ENCODE assay signal across 16 cellular contexts in the genomic region with DNA sequence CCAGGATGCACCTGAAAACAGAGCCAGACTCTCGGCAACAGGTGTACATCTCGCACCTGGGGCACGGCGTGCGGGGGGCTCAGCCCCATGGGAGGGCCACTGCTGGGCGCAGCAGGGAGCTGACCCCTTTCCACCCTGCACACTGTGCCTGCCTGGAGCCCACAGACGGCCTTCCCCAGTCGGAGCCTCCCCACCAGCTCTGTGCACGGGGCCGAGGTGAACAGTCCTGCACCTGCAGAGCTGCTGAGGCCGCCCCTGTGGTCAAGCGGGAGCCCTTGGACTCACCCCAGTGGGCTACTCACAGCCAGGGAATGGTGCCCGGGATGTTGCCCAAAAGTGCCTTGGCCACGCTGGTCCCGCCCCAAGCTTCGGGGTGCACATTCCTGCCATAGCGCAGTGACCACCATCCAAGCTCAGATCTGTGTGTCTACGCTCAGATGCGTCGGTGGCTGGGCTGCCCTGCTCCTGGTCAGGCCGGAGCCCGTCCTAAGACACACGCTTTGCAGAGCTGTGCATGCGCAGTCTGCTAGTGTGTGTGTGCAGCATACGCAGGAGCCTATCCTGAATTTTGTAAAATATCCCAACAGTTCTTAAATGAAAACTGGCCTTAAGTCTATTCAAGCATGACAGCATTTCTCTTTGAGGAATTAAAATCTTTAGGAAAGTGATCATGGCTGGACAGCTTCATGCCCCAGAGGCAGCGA.
"Had no signal": no experiment of that assay in that cellular context is flagged by ENCODE, and none has a peak within 500 bp of the region (broad histone marks: within the 10 kb centered on the region; RNA-seq: fewer than 3 reads in every experiment).

No MANE protein-coding gene starts in this region.

- DNase-seq: activated CD4-positive, alpha-beta T cell treated with anti-CD3 and anti-CD28 coated beads, Interleukin-2, amount 10 ng/mL, durations not matched to agents 24 days and 14 days; activated CD8-positive, alpha-beta memory T cell treated with anti-CD3 and anti-CD28 coated beads for 24 hours; foreskin fibroblast; stimulated activated CD4-positive, alpha-beta T cell treated with anti-CD3 and anti-CD28 coated beads, Interleukin-1b, Interleukin-23, amount 100 ng/mL, for 48 hours; T1000; uterus had no signal

- H3K36me3 ChIP-seq: breast epithelium, esophagus muscularis mucosa, right atrium auricular region, suprapubic skin, uterus, WERI-Rb-1 had no signal

- H3K27me3 ChIP-seq: breast epithelium, right atrium auricular region, uterus had no signal

- H3K4me1 ChIP-seq: breast epithelium, uterus had no signal

- H3K27me3 Mint-ChIP-seq: activated CD4-positive, alpha-beta T cell treated with anti-CD3 and anti-CD28 coated beads, Interleukin-2, amount 10 ng/mL, durations not matched to agents 24 days and 14 days had no signal

- H3K9me3 ChIP-seq: breast epithelium, esophagus muscularis mucosa, right atrium auricular region, suprapubic skin, uterus had no signal

- FAIRE-seq: islet of Langerhans had no signal

- H3K4me3 Mint-ChIP-seq: activated CD4-positive, alpha-beta T cell treated with anti-CD3 and anti-CD28 coated beads, Interleukin-2, amount 10 ng/mL, durations not matched to agents 24 days and 14 days; mesothelial cell of epicardium; stimulated activated memory B cell treated with anti-CD40 and anti-IgM and Interleukin-4, amounts not matched to agents 10 μg/mL and 1 μg/mL and 100 μg/mL, for 72 hours had no signal

- H3K27ac ChIP-seq: breast epithelium, esophagus muscularis mucosa, right atrium auricular region, suprapubic skin, uterus, WERI-Rb-1 had no signal

- ATAC-seq: activated naive CD4-positive, alpha-beta T cell treated with anti-CD3 and anti-CD28 coated beads, Interleukin-2, amount 50 U/mL, for 72 hours; stimulated activated memory B cell treated with anti-CD40 and anti-IgM and Interleukin-4, amounts not matched to agents 10 μg/mL and 1 μg/mL and 100 μg/mL, for 72 hours had no signal

- H3K27ac Mint-ChIP-seq: activated CD4-positive, alpha-beta T cell treated with anti-CD3 and anti-CD28 coated beads, Interleukin-2, amount 10 ng/mL, durations not matched to agents 24 days and 14 days; activated T-helper 2 cell treated with anti-CD3 and anti-CD28 coated beads, Interferon-gamma antibody, Interleukin-2, Interleukin-4, amounts not matched to agents 10 μg/mL and 5 μg/mL and 100 μg/mL, durations not matched to agents 14 hours and 24 hours and 36 hours; mesothelial cell of epicardium; stimulated activated memory B cell treated with anti-CD40 and anti-IgM and Interleukin-4, amounts not matched to agents 10 μg/mL and 1 μg/mL and 100 μg/mL, for 72 hours had no signal

- H3K9me3 Mint-ChIP-seq: activated CD4-positive, alpha-beta T cell treated with anti-CD3 and anti-CD28 coated beads, Interleukin-2, amount 10 ng/mL, durations not matched to agents 24 days and 14 days; activated naive CD4-positive, alpha-beta T cell treated with anti-CD3 and anti-CD28 coated beads, Interleukin-2, amount 50 U/mL, for 72 hours; activated T-helper 2 cell treated with anti-CD3 and anti-CD28 coated beads, Interferon-gamma antibody, Interleukin-2, Interleukin-4, amounts not matched to agents 10 μg/mL and 5 μg/mL and 100 μg/mL, durations not matched to agents 14 hours and 24 hours and 36 hours; mesothelial cell of epicardium; stimulated activated memory B cell treated with anti-CD40 and anti-IgM and Interleukin-4, amounts not matched to agents 10 μg/mL and 1 μg/mL and 100 μg/mL, for 72 hours had no signal

- H3K4me3 ChIP-seq: breast epithelium, esophagus muscularis mucosa, right atrium auricular region, suprapubic skin, uterus had no signal
